Comparison of ENCODE assay signal across 12 cellular contexts in the genomic region with DNA sequence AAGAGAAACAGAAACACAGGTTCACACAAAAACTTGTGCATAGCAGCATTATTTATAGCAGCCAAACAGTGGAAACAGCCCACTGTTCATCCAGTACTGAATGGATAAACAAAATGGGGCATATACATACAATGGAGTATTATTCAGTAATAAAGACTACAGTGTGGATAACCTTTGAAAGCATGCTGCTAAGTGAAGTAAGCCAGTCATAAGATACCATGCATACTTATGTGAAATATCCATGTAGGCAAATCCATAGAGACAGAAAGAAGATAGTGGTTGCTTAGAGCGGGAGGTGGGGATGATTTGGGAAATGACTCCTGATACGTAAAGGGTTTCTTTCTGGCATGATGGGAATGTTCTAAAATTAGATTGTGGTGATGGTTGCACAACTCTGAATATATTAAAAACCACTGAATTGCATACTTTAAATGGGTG.
DNase-seq lines count a peak whose midpoint lies in the region; ATAC-seq and TF ChIP-seq lines count a peak whose summit lies in the region.
"Had no signal": no experiment of that assay in that cellular context is flagged by ENCODE, and none has a peak within 500 bp of the region (broad histone marks: within the 10 kb centered on the region; RNA-seq: fewer than 3 reads in every experiment).

No MANE protein-coding gene starts in this region.

- in situ Hi-C loops in transverse colon (cut with MboI; ENCODE audit: low pct_ligation_motif_present in 1 of 4, low pct_unique_long_range_greater_than_20kb in 1 of 4, low sequenced_read_pairs in 3 of 4): loop anchor here in 1 of 4 donors (10.0 kb wide), 1 partner anchor 328 kb away; no protein-coding TSS in a partner anchor
- in situ Hi-C loops in GM13977 (cut with MboI; ENCODE audit: low pct_unique_long_range_greater_than_20kb, low sequenced_read_pairs, unreplicated experiment): no loop called here

- no peak overlapping the region for H3K4me3 Mint-ChIP-seq in activated T-cell treated with anti-CD3 and anti-CD28 coated beads, Interleukin-2, amount 50 U/mL, for 72 hours
- H3K4me3 Mint-ChIP-seq in mesothelial cell of epicardium: no peak overlapping the region

- H3K27ac ChIP-seq in coronary artery: peak overlapping the region; percentile 79 to 88
- H3K27ac ChIP-seq in transverse colon: peak overlapping the region; percentile 66 to 82 (median 76)

- H3K4me1 ChIP-seq in transverse colon: peaks cover 9 to 35% (median 12%) of the 10 kb centered on the region in 4 donors

- no peaks in the 10 kb centered on the region for H3K9me3 ChIP-seq in transverse colon
- H3K9me3 ChIP-seq: thoracic aorta had no signal

- peaks cover 9 to 30% of the 10 kb centered on the region in 2 donors for H3K36me3 Mint-ChIP-seq in activated T-cell treated with anti-CD3 and anti-CD28 coated beads, Interleukin-2, amount 50 U/mL, for 72 hours (ENCODE audit: insufficient read depth in 2 of 2)
- peaks cover 3% of the 10 kb centered on the region for H3K36me3 Mint-ChIP-seq in mesothelial cell of epicardium

- H3K27me3 Mint-ChIP-seq in activated T-cell treated with anti-CD3 and anti-CD28 coated beads, Interleukin-2, amount 50 U/mL, for 72 hours (ENCODE audit: low read depth): no peaks in the 10 kb centered on the region
- no peaks in the 10 kb centered on the region for H3K27me3 Mint-ChIP-seq in mesothelial cell of epicardium (ENCODE audit: low read depth)

- TF ChIP-seq POLR2A in transverse colon (IDR thresholded peaks at IDR 0.05): no peak

- WGBS in transverse colon (ENCODE audit: low coverage in 1 of 2), 2 donors: 50 to 74% methylated on average over 2 of the region's 2 CpGs

- peaks cover 71% of the 10 kb centered on the region for H3K4me1 Mint-ChIP-seq in activated T-cell treated with anti-CD3 and anti-CD28 coated beads, Interleukin-2, amount 50 U/mL, for 72 hours (ENCODE audit: low read depth)
- H3K4me1 Mint-ChIP-seq in mesothelial cell of epicardium: peaks cover 50% of the 10 kb centered on the region

- intact Hi-C loops in transverse colon (cut with DNase I; ENCODE audit: low total_unique reads): loop anchor here (1.0 kb wide), 1 partner anchor 32 kb away; no protein-coding TSS in a partner anchor

- peaks cover 7 to 11% of the 10 kb centered on the region in 2 donors for H3K9me3 Mint-ChIP-seq in activated T-cell treated with anti-CD3 and anti-CD28 coated beads, Interleukin-2, amount 50 U/mL, for 72 hours
- peaks cover 3% of the 10 kb centered on the region for H3K9me3 Mint-ChIP-seq in mesothelial cell of epicardium

- DNase-seq in activated T-cell treated with anti-CD3 and anti-CD28 coated beads, Interleukin-2, amount 50 U/mL, for 72 hours: no peak
- no peak for DNase-seq in activated T-cell treated with anti-CD3 and anti-CD28 coated beads, Interleukin-2, amount 50 U/mL, for 48 hours
- DNase-seq in coronary artery (ENCODE audit: low spot score) (no peak), mesothelial cell of epicardium (ENCODE audit: low spot score in 2 of 2, unreplicated experiment in 2 of 2) (no peak), transverse colon (no peak), AML-193 (lab: John Stamatoyannopoulos, UW) (no peak), GM13977 (ENCODE audit: low spot score) (no peak)
- DNase-seq: kidney; NCI-H1694 treated with DMSO at 0.1 percent for 48 hours; stimulated activated CD4-positive, alpha-beta T cell treated with anti-CD3 and anti-CD28 coated beads, Interleukin-12 subunit alpha, Interleukin-12 subunit beta, amount 100 ng/mL, for 4 hours had no signal

- TF ChIP-seq CTCF in coronary artery (IDR thresholded peaks at IDR 0.05): no peak
- TF ChIP-seq CTCF in mesothelial cell of epicardium (IDR thresholded peaks at IDR 0.05; ENCODE audit: unreplicated experiment): no peak
- TF ChIP-seq CTCF in transverse colon (IDR thresholded peaks at IDR 0.05): no peak
- no peak for TF ChIP-seq CTCF in GM13977 (IDR thresholded peaks at IDR 0.05; ENCODE audit: extremely low read depth, insufficient read depth, missing control alignments)

- no peak for TF ChIP-seq EP300 in transverse colon (IDR thresholded peaks at IDR 0.05; ENCODE audit: low read depth)

- H3K4me3 ChIP-seq in coronary artery: no peak overlapping the region
- H3K4me3 ChIP-seq in transverse colon: no peak overlapping the region
- H3K4me3 ChIP-seq: thoracic aorta had no signal

- no peak for ATAC-seq in activated T-cell treated with anti-CD3 and anti-CD28 coated beads, Interleukin-2, amount 50 U/mL, for 72 hours (replicated peaks in 1 of 2)
- no peak for ATAC-seq in GM21576 (IDR thresholded peaks at IDR 0.05; ENCODE audit: unreplicated experiment)

- peak overlapping the region; percentile 31 for H3K27ac Mint-ChIP-seq in activated T-cell treated with anti-CD3 and anti-CD28 coated beads, Interleukin-2, amount 50 U/mL, for 72 hours
- peak overlapping the region; percentile 3 for H3K27ac Mint-ChIP-seq in mesothelial cell of epicardium

- H3K36me3 ChIP-seq in transverse colon: no peaks in the 10 kb centered on the region
- H3K36me3 ChIP-seq: thoracic aorta had no signal

- no peaks in the 10 kb centered on the region for H3K27me3 ChIP-seq in transverse colon
